ENCODE assay signal across 9 cellular contexts in the genomic region with DNA sequence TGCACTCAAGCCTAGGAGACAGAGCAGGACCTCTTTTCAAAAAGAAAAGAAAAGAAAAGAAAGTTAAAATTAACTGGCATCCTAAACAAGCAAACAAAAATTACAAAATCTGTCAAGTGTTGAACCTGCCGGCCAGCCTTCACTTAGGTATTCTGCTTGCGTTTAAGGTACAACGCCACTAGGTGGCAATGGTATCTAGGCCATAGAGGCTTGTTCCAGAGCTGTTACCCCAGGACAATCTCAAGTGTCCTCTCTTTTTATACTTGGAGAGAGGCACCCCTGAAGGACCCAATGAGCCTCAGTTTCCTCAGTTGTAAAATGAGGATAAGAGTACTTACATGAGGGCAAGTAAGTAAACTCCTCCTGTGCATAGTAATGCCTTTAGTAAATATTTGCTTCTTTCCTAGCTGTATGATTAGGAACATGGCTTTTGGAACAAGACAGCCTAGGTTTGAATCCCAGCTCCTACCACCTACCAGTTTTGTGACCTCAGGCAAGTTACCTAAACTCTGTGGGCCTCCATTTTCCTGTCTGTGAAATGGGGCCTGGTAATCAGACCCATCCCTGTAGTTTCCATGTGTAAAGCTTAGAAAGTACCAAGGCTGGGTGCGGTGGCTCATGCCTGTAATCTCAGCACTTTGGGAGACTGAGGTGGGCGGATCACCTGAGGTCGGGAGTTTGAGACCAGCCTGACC. TPM values are rescaled to one million over a fixed set of nuclear protein-coding genes. Genes with fewer than 3 reads are reported as not detected.
DNase-seq lines count a peak whose midpoint lies in the region; ATAC-seq and TF ChIP-seq lines count a peak whose summit lies in the region.
"Had no signal": no experiment of that assay in that cellular context is flagged by ENCODE, and none has a peak within 500 bp of the region (broad histone marks: within the 10 kb centered on the region; RNA-seq: fewer than 3 reads in every experiment).

No MANE protein-coding gene starts in this region.

- H3K9me3 Mint-ChIP-seq in Calu3 (ENCODE audit: low read depth, unreplicated experiment), result no peaks in the 10 kb centered on the region

- H3K27me3 Mint-ChIP-seq in Calu3 (ENCODE audit: unreplicated experiment), result peaks cover 35% of the 10 kb centered on the region

- H3K4me3 Mint-ChIP-seq in Calu3 (ENCODE audit: low read depth, unreplicated experiment), result no peak overlapping the region

- intact Hi-C loops in Calu3 (cut with micrococcal nuclease; ENCODE audit: unreplicated experiment), result loop anchor here (1.0 to 10.0 kb wide), 4 partner anchors 67 to 685 kb away; partner anchors contain the start of gene TCP11
- intact Hi-C loops in right cardiac atrium (cut with DNase I), result loop anchor here in 3 of 4 donors (10.0 kb wide), 1 partner anchor 145 kb away; no protein-coding TSS in a partner anchor

- CTCF ChIA-PET in Calu3 (lab: Charles Lee), result interaction anchor here (0.6 to 6.4 kb wide), 21 partner anchors 9 to 948 kb away, joined by 3 to 74 read pairs (median 4); partner anchors contain the start of genes RPS10 and SNRPC

- TF ChIP-seq CTCF in Calu3 (IDR thresholded peaks at IDR 0.05; ENCODE audit: unreplicated experiment), result peak; percentile 92

- H3K27ac ChIP-seq in right cardiac atrium (ENCODE audit: low read length), result no peak overlapping the region
- H3K27ac ChIP-seq: SJSA1 had no signal

- no peaks in the 10 kb centered on the region for H3K4me1 ChIP-seq in right cardiac atrium (ENCODE audit: control insufficient read depth, insufficient read depth, low read length)

- BruUV-seq in Calu3 (replicated peaks; lab: Mats Ljungman, UMichigan), result no TSS peak

- H3K36me3 Mint-ChIP-seq in Calu3 (ENCODE audit: insufficient read depth, unreplicated experiment), result no peaks in the 10 kb centered on the region

- DNase-seq in Calu3 (peak; percentile 78), HUDEP-2 (lab: John Stamatoyannopoulos, UW; ENCODE audit: unreplicated experiment in 76 of 76) (peak in 55 of 76 experiments; percentile 12 to 78 (median 45)), SHP77 treated with DMSO at 0.1 percent for 48 hours (lab: John Stamatoyannopoulos, UW) (peak; percentile 50), right cardiac atrium (no peak)
- peak; percentile 42 for DNase-seq in activated naive CD4-positive, alpha-beta T cell treated with anti-CD3 and anti-CD28 coated beads, Interleukin-2, amount 50 U/mL, for 16 hours
- DNase-seq in stimulated activated CD4-positive, alpha-beta T cell treated with anti-CD3 and anti-CD28 coated beads, Interleukin-1b, Interleukin-23, amount 100 ng/mL, for 1 hour (ENCODE audit: low read depth in 2 of 2), result peak; percentile 21 to 25

- H3K4me3 ChIP-seq in right cardiac atrium (ENCODE audit: low read length), result no peak overlapping the region
- H3K4me3 ChIP-seq: SJSA1 had no signal

- no peaks in the 10 kb centered on the region for H3K27me3 ChIP-seq in right cardiac atrium (ENCODE audit: control insufficient read depth, insufficient read depth)

- no peaks in the 10 kb centered on the region for H3K9me3 ChIP-seq in right cardiac atrium (ENCODE audit: control insufficient read depth, low read length)
- H3K9me3 ChIP-seq: SJSA1 had no signal

- peak; percentile 40 to 50 for ATAC-seq in right cardiac atrium
- no peak for ATAC-seq in HG02938 (IDR thresholded peaks at IDR 0.05; ENCODE audit: unreplicated experiment)
- ATAC-seq in GM19452 (IDR thresholded peaks at IDR 0.05; ENCODE audit: unreplicated experiment), result no peak

- peaks cover 15% of the 10 kb centered on the region for H3K4me1 Mint-ChIP-seq in Calu3 (ENCODE audit: low read depth, unreplicated experiment)

- 55% methylated on average over 6 of the region's 6 CpGs for WGBS in right cardiac atrium

- no peak overlapping the region for H3K27ac Mint-ChIP-seq in Calu3 (ENCODE audit: unreplicated experiment)

RNA-seq across cellular contexts. Expression of gene PACSIN1, which starts 5.8 kb away (rescaled TPM):
- 0.26 and 0.69 TPM in 2 replicates for total RNA-seq in Calu3 (2022)
- total RNA-seq in right cardiac atrium, result 10 to 100 TPM in 1 of 4 donors, 1 to 10 TPM in 3; 2.5 to 11.9 (median 9.8) TPM
- polyA plus RNA-seq in right cardiac atrium, result 14.0 TPM
- total RNA-seq: SJSA1 had no signal

RNA-seq across cellular contexts. Expression of gene RPS10, which starts 34.2 kb away (rescaled TPM):
- total RNA-seq in Calu3 (2022), result 1,887 and 2,049 TPM in 2 replicates
- 100 to 1,000 TPM; 730 to 882 (median 787) TPM for total RNA-seq in right cardiac atrium
- polyA plus RNA-seq in right cardiac atrium, result 1,117 TPM

Comparison
In these comparisons a context has a peak if more than half of its experiments do, and no peak if none do; other contexts are left out.
1. DNase-seq: peak in Calu3 (single experiment), HUDEP-2 (55 of 76), SHP77 treated with DMSO at 0.1 percent for 48 hours (single experiment), activated naive CD4-positive, alpha-beta T cell treated with anti-CD3 and anti-CD28 coated beads, Interleukin-2, amount 50 U/mL, for 16 hours (single experiment) and stimulated activated CD4-positive, alpha-beta T cell treated with anti-CD3 and anti-CD28 coated beads, Interleukin-1b, Interleukin-23, amount 100 ng/mL, for 1 hour (2 of 2); none in right cardiac atrium (0 of 3).
2. ATAC-seq: peak in right cardiac atrium (2 of 2); none in HG02938 (single experiment) and GM19452 (single experiment).